ENCODE assay signal across 7 cellular contexts in the genomic region with DNA sequence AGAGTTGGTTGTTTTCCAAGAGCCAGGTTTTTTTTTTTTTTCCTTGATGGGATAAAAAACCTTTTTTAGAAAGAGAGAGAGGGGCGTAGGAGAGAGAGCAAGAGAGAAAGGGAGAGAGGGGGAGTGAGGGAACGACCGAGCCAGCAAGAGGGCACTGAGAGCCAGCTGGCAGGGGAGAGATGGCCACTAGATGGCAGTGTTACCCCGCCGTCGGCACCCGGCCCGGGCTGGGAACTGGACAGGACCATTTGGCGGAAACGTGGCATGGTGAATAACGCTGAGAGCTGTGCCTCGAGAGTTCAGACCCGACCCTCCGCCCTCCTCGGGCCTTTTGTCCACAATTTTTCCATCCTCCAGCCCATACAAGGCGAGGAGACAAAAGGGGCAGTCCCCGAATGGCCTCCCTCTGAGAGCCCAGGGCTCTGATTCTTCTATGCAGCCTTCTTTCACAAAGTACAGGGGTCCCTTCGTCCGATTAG.
DNase-seq lines count a peak whose midpoint lies in the region; ATAC-seq lines count a peak whose summit lies in the region.

No MANE protein-coding gene starts in this region.

- ATAC-seq in GM18502 (IDR thresholded peaks at IDR 0.05; ENCODE audit: poor library complexity, unreplicated experiment) (peak; percentile 92), HG02885 (IDR thresholded peaks at IDR 0.05; ENCODE audit: poor library complexity, unreplicated experiment) (peak; percentile 84), sciatic nerve (peak; percentile 98)

- intact Hi-C loops in sciatic nerve (cut with DNase I) = no loop called here

- peak; percentile 88 for DNase-seq in NCI-H1694 (lab: John Stamatoyannopoulos, UW)
- DNase-seq in T-helper 22 cell (ENCODE audit: low read depth) = peak; percentile 16
- DNase-seq in astrocyte of the hippocampus (ENCODE audit: low read depth, low spot score) = peak; percentile 95
- peak; percentile 39 to 95 (median 83) for DNase-seq in hypothalamus (lab: John Stamatoyannopoulos, UW)
- peak; percentile 92 for DNase-seq in sciatic nerve (ENCODE audit: low spot score)

Comparison
In these comparisons a context has a peak if more than half of its experiments do, and no peak if none do; other contexts are left out.
1. Peak in every context shown above with its lines: DNase-seq and ATAC-seq.
2. DNase-seq: peak in every context shown above with its lines; median percentile 95 in astrocyte of the hippocampus; 92 in sciatic nerve; 88 in NCI-H1694; 83 in hypothalamus; 16 in T-helper 22 cell.